In the genomic region with DNA sequence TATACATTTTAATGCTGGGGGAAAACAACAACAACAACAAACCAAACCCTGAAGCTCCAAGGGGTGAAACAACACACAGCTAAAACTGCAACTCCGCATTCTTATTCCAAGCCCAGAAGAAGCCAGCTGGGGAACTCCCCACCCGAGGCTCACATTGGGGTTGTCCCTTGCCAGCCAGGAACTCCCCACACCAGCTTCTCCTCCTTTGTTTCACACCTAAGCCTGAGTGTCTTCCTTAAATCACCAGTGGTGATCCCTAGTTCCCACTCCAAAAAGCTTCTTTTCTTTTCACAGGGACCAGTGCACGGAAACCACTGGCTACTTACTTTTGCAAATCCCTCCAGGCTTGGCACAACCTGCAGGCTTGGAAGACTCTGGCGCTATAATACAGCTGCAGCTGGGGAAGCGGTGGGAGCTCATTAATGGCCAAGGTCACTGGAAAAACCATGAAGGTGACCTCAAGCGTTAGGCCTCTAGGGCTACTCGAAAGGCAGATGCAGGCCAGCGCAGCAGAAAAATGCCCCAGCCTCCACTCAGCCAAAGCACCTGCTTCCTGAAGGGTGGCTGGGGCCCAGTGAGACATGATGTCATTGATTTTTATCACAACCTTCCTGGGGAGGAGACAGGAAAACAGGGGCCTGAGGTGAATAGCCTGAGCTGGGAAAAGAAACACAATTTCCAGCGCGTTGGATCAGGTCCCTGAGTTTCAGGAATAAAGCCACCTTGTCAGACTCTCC, we compare ENCODE assay signal across 12 cellular contexts. TPM values are rescaled to one million over a fixed set of nuclear protein-coding genes. Genes with fewer than 3 reads are reported as not detected.
DNase-seq lines count a peak whose midpoint lies in the region; ATAC-seq and TF ChIP-seq lines count a peak whose summit lies in the region.
"Had no signal": no experiment of that assay in that cellular context is flagged by ENCODE, and none has a peak within 500 bp of the region (broad histone marks: within the 10 kb centered on the region; RNA-seq: fewer than 3 reads in every experiment).

No MANE protein-coding gene starts in this region.

- H3K36me3 ChIP-seq in Panc1 (ENCODE audit: control insufficient read depth, insufficient read depth, low read length) (no peaks in the 10 kb centered on the region), upper lobe of right lung (no peaks in the 10 kb centered on the region)
- H3K36me3 ChIP-seq: prostate gland had no signal

- intact Hi-C loops in Panc1 (cut with micrococcal nuclease; ENCODE audit: unreplicated experiment) (no loop called here), right cardiac atrium (cut with DNase I) (no loop called here), upper lobe of right lung (cut with DNase I) (no loop called here)

- no TSS peak for BruUV-seq in Panc1 (replicated peaks; lab: Mats Ljungman, UMichigan)

- H3K4me3 ChIP-seq in Panc1 (ENCODE audit: low read depth in 2 of 2, low read length in 2 of 2) (no peak overlapping the region), right cardiac atrium (ENCODE audit: low read length) (no peak overlapping the region), upper lobe of right lung (no peak overlapping the region)
- H3K4me3 ChIP-seq: prostate gland had no signal

- no peak overlapping the region for H3K4me3 Mint-ChIP-seq in activated T-cell treated with anti-CD3 and anti-CD28 coated beads, Interleukin-2, amount 50 U/mL, for 24 hours

- CTCF ChIA-PET in Panc1 (lab: Charles Lee), result no interaction called here

- no peaks in the 10 kb centered on the region for H3K36me3 Mint-ChIP-seq in activated T-cell treated with anti-CD3 and anti-CD28 coated beads, Interleukin-2, amount 50 U/mL, for 24 hours (ENCODE audit: low read depth)

- DNase-seq in NCI-H748 (lab: John Stamatoyannopoulos, UW; ENCODE audit: unreplicated experiment) (peak; percentile 79), NCI-H748 treated with DMSO at 0.1 percent for 48 hours (lab: John Stamatoyannopoulos, UW) (no peak), Panc1 (ENCODE audit: low read depth, low spot score) (no peak), right cardiac atrium (peak in 1 of 3 donors; percentile 37), upper lobe of right lung (no peak), NCI-H128 (lab: John Stamatoyannopoulos, UW; ENCODE audit: unreplicated experiment) (no peak)
- no peak for DNase-seq in activated CD4-positive, alpha-beta T cell treated with anti-CD3 and anti-CD28 coated beads for 1 hour
- DNase-seq in activated T-cell treated with anti-CD3 and anti-CD28 coated beads, Interleukin-2, amount 50 U/mL, for 24 hours, result no peak
- DNase-seq: activated CD8-positive, alpha-beta memory T cell treated with anti-CD3 and anti-CD28 coated beads, Interleukin-2, amount 50 U/mL, for 48 hours; dorsolateral prefrontal cortex; GDM1 had no signal

- H3K9me3 ChIP-seq in Panc1 (ENCODE audit: control insufficient read depth, insufficient read depth, low read depth, low read length), result no peaks in the 10 kb centered on the region
- H3K9me3 ChIP-seq in right cardiac atrium (ENCODE audit: control insufficient read depth, low read length), result no peaks in the 10 kb centered on the region
- H3K9me3 ChIP-seq in upper lobe of right lung, result no peaks in the 10 kb centered on the region
- H3K9me3 ChIP-seq: prostate gland had no signal

- peaks cover 33% of the 10 kb centered on the region for H3K27me3 Mint-ChIP-seq in activated T-cell treated with anti-CD3 and anti-CD28 coated beads, Interleukin-2, amount 50 U/mL, for 24 hours

- H3K27ac Mint-ChIP-seq in activated T-cell treated with anti-CD3 and anti-CD28 coated beads, Interleukin-2, amount 50 U/mL, for 24 hours, result no peak overlapping the region

- POLR2A ChIA-PET in Panc1 (lab: Charles Lee), result no interaction called here

- no peak overlapping the region for H3K27ac ChIP-seq in Panc1 (ENCODE audit: low read length)
- no peak overlapping the region for H3K27ac ChIP-seq in right cardiac atrium (ENCODE audit: low read length)
- no peak overlapping the region for H3K27ac ChIP-seq in upper lobe of right lung
- H3K27ac ChIP-seq: prostate gland had no signal

- in situ Hi-C loops in Panc1 (cut with HindIII; ENCODE audit: low pct_unique_long_range_greater_than_20kb, low sequenced_read_pairs), result no loop called here

- H3K4me1 Mint-ChIP-seq in activated T-cell treated with anti-CD3 and anti-CD28 coated beads, Interleukin-2, amount 50 U/mL, for 24 hours (ENCODE audit: low read depth), result no peaks in the 10 kb centered on the region

- ATAC-seq in Panc1, result peak; percentile 48
- peak; percentile 61 to 87 for ATAC-seq in right cardiac atrium
- peak; percentile 62 for ATAC-seq in upper lobe of right lung

- WGBS in right cardiac atrium, result 52% methylated on average over 10 of the region's 10 CpGs

- H3K9me3 Mint-ChIP-seq in activated T-cell treated with anti-CD3 and anti-CD28 coated beads, Interleukin-2, amount 50 U/mL, for 24 hours, result peaks cover 15% of the 10 kb centered on the region

- H3K4me1 ChIP-seq in Panc1 (ENCODE audit: control insufficient read depth, insufficient read depth, low read length), result no peaks in the 10 kb centered on the region; the same call in 1 of the 2 replicates
- H3K4me1 ChIP-seq in right cardiac atrium (ENCODE audit: control insufficient read depth, insufficient read depth, low read length), result no peaks in the 10 kb centered on the region
- H3K4me1 ChIP-seq in upper lobe of right lung, result no peaks in the 10 kb centered on the region
- H3K4me1 ChIP-seq: prostate gland had no signal

- H3K27me3 ChIP-seq in Panc1 (ENCODE audit: control insufficient read depth, insufficient read depth, low read length) (no peaks in the 10 kb centered on the region), right cardiac atrium (ENCODE audit: control insufficient read depth, insufficient read depth) (no peaks in the 10 kb centered on the region), upper lobe of right lung (no peaks in the 10 kb centered on the region)

- no peak for TF ChIP-seq CTCF in Panc1 (IDR thresholded peaks at IDR 0.05)
- no peak for TF ChIP-seq CTCF in upper lobe of right lung (IDR thresholded peaks at IDR 0.05)

RNA-seq across cellular contexts. Expression of a gene that starts 40.1 kb away (rescaled TPM):
- total RNA-seq in Panc1 (2021; ENCODE audit: unreplicated experiment) (0.21 TPM), right cardiac atrium (1 to 10 TPM; 2.0 to 6.8 (median 5.8) TPM), upper lobe of right lung (22.3 TPM)
- polyA plus RNA-seq in Panc1 (2012; ENCODE audit: insufficient read length), result 0.67 TPM
- polyA plus RNA-seq in right cardiac atrium, result 1.9 TPM
